1 cellular context compared by ENCODE assay signal in genomic region chr10:116833986-116834760, GRCh38.
TF ChIP-seq lines count a peak whose summit lies in the region.

No MANE protein-coding gene starts in this region.

TF ChIP-seq in WTC11, 78 proteins besides CTCF, POLR2A, EP300 and RAD21 (continued from another document):
- TF ChIP-seq PREB (CRISPR knock-in tag; IDR thresholded peaks at IDR 0.05; ENCODE audit: borderline replicate concordance) = no peak
- TF ChIP-seq NFYB (CRISPR knock-in tag; conservative IDR thresholded peaks at IDR 0.05; ENCODE audit: low read depth) = peak; percentile 38
- TF ChIP-seq ZNF121 (CRISPR knock-in tag; IDR thresholded peaks at IDR 0.05) = 0 out of 2 replicates have a peak, but pooled peaks have one; percentile 4
- TF ChIP-seq NR3C1 (CRISPR knock-in tag; conservative IDR thresholded peaks at IDR 0.05; ENCODE audit: low read depth) = no peak
- TF ChIP-seq FOXK1 (CRISPR knock-in tag; IDR thresholded peaks at IDR 0.05) = 0 out of 2 replicates have a peak, but pooled peaks have one; percentile 69
- no peak for TF ChIP-seq ZNF671 (CRISPR knock-in tag; IDR thresholded peaks at IDR 0.05)
TF ChIP-seq in WTC11: peak in this region for 4.
